23 cellular contexts compared by ENCODE assay signal in the genomic region with DNA sequence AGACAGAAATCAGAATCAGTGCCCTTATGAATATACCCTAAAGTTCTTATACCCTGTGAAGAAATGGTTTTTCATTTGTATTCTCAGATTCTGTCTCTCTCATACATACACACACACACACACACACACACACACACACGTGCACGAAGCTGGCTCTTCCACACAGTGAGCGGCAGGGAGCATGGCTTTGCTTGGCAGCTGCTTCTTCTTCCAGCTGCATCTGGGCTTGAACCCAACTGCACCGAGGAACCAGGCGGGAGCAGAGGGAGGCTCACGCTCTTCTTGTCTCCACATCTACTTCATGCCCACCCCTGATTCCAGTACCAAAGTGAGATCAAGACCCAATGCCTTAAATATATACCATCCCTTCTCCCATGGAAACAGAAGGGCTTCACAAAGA. TPM values are rescaled to one million over a fixed set of nuclear protein-coding genes. Genes with fewer than 3 reads are reported as not detected.
"Had no signal": no experiment of that assay in that cellular context is flagged by ENCODE, and none has a peak within 500 bp of the region (broad histone marks: within the 10 kb centered on the region; RNA-seq: fewer than 3 reads in every experiment).

No MANE protein-coding gene starts in this region.

- ATAC-seq: esophagus mucosa; gastrocnemius medialis; left ventricle myocardium superior; mucosa of descending colon; naive thymus-derived CD8-positive, alpha-beta T cell; sciatic nerve; stimulated activated memory B cell treated with anti-CD40 and anti-IgM and Interleukin-4, amounts not matched to agents 10 μg/mL and 1 μg/mL and 100 μg/mL, for 72 hours had no signal

- H3K4me1 ChIP-seq: gastrocnemius medialis, spleen, testis, transverse colon had no signal

- H3K27ac ChIP-seq: gastrocnemius medialis, neutrophil, spleen, testis, transverse colon had no signal

- DNase-seq: cortex of kidney; effector memory CD4-positive, alpha-beta T cell; gastrocnemius medialis; immature natural killer cell; kidney; left cardiac atrium; left ventricle myocardium superior; mucosa of descending colon; naive thymus-derived CD8-positive, alpha-beta T cell; spleen; stimulated activated CD4-positive, alpha-beta T cell treated with anti-CD3 and anti-CD28 coated beads, Interleukin-15, amount 100 ng/mL, for 24 hours; stimulated activated CD4-positive, alpha-beta T cell treated with anti-CD3 and anti-CD28 coated beads, Interleukin-1b, Interleukin-23, amount 100 ng/mL, for 48 hours; stimulated activated CD4-positive, alpha-beta T cell treated with anti-CD3 and anti-CD28 coated beads, Interleukin-4, amount 100 ng/mL, for 24 hours; testis; transverse colon had no signal

- FAIRE-seq: endometrium, kidney had no signal

- H3K4me3 ChIP-seq: gastrocnemius medialis, lung, mucosa of descending colon, spleen, testis, transverse colon had no signal

- H3K36me3 ChIP-seq: gastrocnemius medialis, neutrophil, spleen, transverse colon had no signal

- H3K9me3 ChIP-seq: gastrocnemius medialis, mucosa of descending colon, neutrophil, spleen, testis, transverse colon had no signal

- H3K27me3 ChIP-seq: neutrophil, testis had no signal

RNA-seq across cellular contexts. Expression of a gene that starts 19.4 kb away (rescaled TPM):
- total RNA-seq: gastrocnemius medialis; naive thymus-derived CD8-positive, alpha-beta T cell; osteocyte; pulmonary artery endothelial cell had no signal
- polyA plus RNA-seq: immature natural killer cell; naive thymus-derived CD8-positive, alpha-beta T cell had no signal
